In genomic region chr11:64833198-64833502, GRCh38 we compare ENCODE assay signal across 32 cellular contexts.
"Had no signal": no experiment of that assay in that cellular context is flagged by ENCODE, and none has a peak within 500 bp of the region (broad histone marks: within the 10 kb centered on the region; RNA-seq: fewer than 3 reads in every experiment).

No MANE protein-coding gene starts in this region.

- ATAC-seq: activated CD4-positive, alpha-beta T cell treated with anti-CD3 and anti-CD28 coated beads for 36 hours; activated CD8-positive, alpha-beta memory T cell treated with anti-CD3 and anti-CD28 coated beads, Interleukin-2, amount 10 ng/mL, durations not matched to agents 7 days and 5 days; activated CD8-positive, alpha-beta T cell treated with anti-CD3 and anti-CD28 coated beads, Interleukin-2, amount 10 ng/mL, durations not matched to agents 7 days and 5 days; activated naive CD8-positive, alpha-beta T cell treated with anti-CD3 and anti-CD28 coated beads, Interleukin-2, amount 50 U/mL, for 24 hours; body of pancreas; gastroesophageal sphincter; heart right ventricle had no signal

- H3K4me1 ChIP-seq: gastroesophageal sphincter, heart right ventricle had no signal

- H3K36me3 ChIP-seq: adrenal gland, gastroesophageal sphincter, heart right ventricle had no signal

- H3K27me3 ChIP-seq: adrenal gland, body of pancreas, esophagus squamous epithelium, gastroesophageal sphincter, heart right ventricle had no signal

- H3K27ac ChIP-seq: adrenal gland, body of pancreas, coronary artery, epithelial cell of prostate, esophagus squamous epithelium, gastroesophageal sphincter, heart right ventricle had no signal

- H3K4me3 Mint-ChIP-seq: activated CD4-positive, alpha-beta memory T cell treated with anti-CD3 and anti-CD28 coated beads for 36 hours; activated CD4-positive, alpha-beta T cell treated with anti-CD3 and anti-CD28 coated beads for 36 hours; activated CD4-positive, alpha-beta T cell treated with anti-CD3 and anti-CD28 coated beads, Interleukin-2, amount 10 ng/mL, durations not matched to agents 24 days and 14 days; activated CD8-positive, alpha-beta memory T cell treated with anti-CD3 and anti-CD28 coated beads, Interleukin-2, amount 10 ng/mL, durations not matched to agents 7 days and 5 days; activated CD8-positive, alpha-beta T cell treated with anti-CD3 and anti-CD28 coated beads, Interleukin-2, amount 10 ng/mL, durations not matched to agents 7 days and 5 days; activated naive CD4-positive, alpha-beta T cell treated with anti-CD3 and anti-CD28 coated beads for 36 hours; activated naive CD4-positive, alpha-beta T cell treated with anti-CD3 and anti-CD28 coated beads, Interleukin-2, amount 50 U/mL, for 24 hours; activated naive CD8-positive, alpha-beta T cell treated with anti-CD3 and anti-CD28 coated beads for 36 hours; activated naive CD8-positive, alpha-beta T cell treated with anti-CD3 and anti-CD28 coated beads, Interleukin-2, amount 50 U/mL, for 24 hours; activated T-helper 1 cell treated with anti-CD3 and anti-CD28 coated beads, Interleukin-12 subunit alpha, Interleukin-12 subunit beta, Interleukin-2, Interleukin-4 antibody, amounts not matched to agents 30 ng/mL and 10 ng/mL and 1 ng/mL, durations not matched to agents 14 hours and 24 hours and 36 hours had no signal

- H3K27ac Mint-ChIP-seq: activated CD4-positive, alpha-beta memory T cell treated with anti-CD3 and anti-CD28 coated beads for 36 hours; activated CD4-positive, alpha-beta T cell treated with anti-CD3 and anti-CD28 coated beads for 36 hours; activated CD4-positive, alpha-beta T cell treated with anti-CD3 and anti-CD28 coated beads, Interleukin-2, amount 10 ng/mL, durations not matched to agents 24 days and 14 days; activated CD8-positive, alpha-beta memory T cell treated with anti-CD3 and anti-CD28 coated beads, Interleukin-2, amount 10 ng/mL, durations not matched to agents 7 days and 5 days; activated CD8-positive, alpha-beta T cell treated with anti-CD3 and anti-CD28 coated beads, Interleukin-2, amount 10 ng/mL, durations not matched to agents 7 days and 5 days; activated naive CD4-positive, alpha-beta T cell treated with anti-CD3 and anti-CD28 coated beads for 36 hours; activated naive CD4-positive, alpha-beta T cell treated with anti-CD3 and anti-CD28 coated beads, Interleukin-2, amount 50 U/mL, for 24 hours; activated naive CD8-positive, alpha-beta T cell treated with anti-CD3 and anti-CD28 coated beads for 36 hours; activated naive CD8-positive, alpha-beta T cell treated with anti-CD3 and anti-CD28 coated beads, Interleukin-2, amount 50 U/mL, for 24 hours; activated T-helper 1 cell treated with anti-CD3 and anti-CD28 coated beads, Interleukin-12 subunit alpha, Interleukin-12 subunit beta, Interleukin-2, Interleukin-4 antibody, amounts not matched to agents 30 ng/mL and 10 ng/mL and 1 ng/mL, durations not matched to agents 14 hours and 24 hours and 36 hours; activated T-helper 2 cell treated with anti-CD3 and anti-CD28 coated beads, Interferon-gamma antibody, Interleukin-2, Interleukin-4, amounts not matched to agents 10 μg/mL and 5 μg/mL and 100 μg/mL, durations not matched to agents 14 hours and 24 hours and 36 hours had no signal

- H3K4me3 ChIP-seq: adrenal gland, body of pancreas, coronary artery, esophagus squamous epithelium, gastroesophageal sphincter, heart right ventricle had no signal

- H3K9me3 ChIP-seq: adrenal gland, body of pancreas, esophagus squamous epithelium, gastroesophageal sphincter, heart right ventricle had no signal

- H3K9me3 Mint-ChIP-seq: activated CD4-positive, alpha-beta memory T cell treated with anti-CD3 and anti-CD28 coated beads for 36 hours; activated CD4-positive, alpha-beta T cell treated with anti-CD3 and anti-CD28 coated beads, Interleukin-2, amount 10 ng/mL, durations not matched to agents 24 days and 14 days; activated naive CD4-positive, alpha-beta T cell treated with anti-CD3 and anti-CD28 coated beads for 36 hours; activated naive CD4-positive, alpha-beta T cell treated with anti-CD3 and anti-CD28 coated beads, Interleukin-2, amount 50 U/mL, for 24 hours; activated naive CD8-positive, alpha-beta T cell treated with anti-CD3 and anti-CD28 coated beads for 36 hours; activated naive CD8-positive, alpha-beta T cell treated with anti-CD3 and anti-CD28 coated beads, Interleukin-2, amount 50 U/mL, for 24 hours; activated T-helper 1 cell treated with anti-CD3 and anti-CD28 coated beads, Interleukin-12 subunit alpha, Interleukin-12 subunit beta, Interleukin-2, Interleukin-4 antibody, amounts not matched to agents 30 ng/mL and 10 ng/mL and 1 ng/mL, durations not matched to agents 14 hours and 24 hours and 36 hours; activated T-helper 2 cell treated with anti-CD3 and anti-CD28 coated beads, Interferon-gamma antibody, Interleukin-2, Interleukin-4, amounts not matched to agents 10 μg/mL and 5 μg/mL and 100 μg/mL, durations not matched to agents 14 hours and 24 hours and 36 hours had no signal

- H3K4me1 Mint-ChIP-seq: activated CD4-positive, alpha-beta T cell treated with anti-CD3 and anti-CD28 coated beads for 36 hours; activated CD4-positive, alpha-beta T cell treated with anti-CD3 and anti-CD28 coated beads, Interleukin-2, amount 10 ng/mL, durations not matched to agents 24 days and 14 days; activated naive CD4-positive, alpha-beta T cell treated with anti-CD3 and anti-CD28 coated beads, Interleukin-2, amount 50 U/mL, for 24 hours; activated naive CD8-positive, alpha-beta T cell treated with anti-CD3 and anti-CD28 coated beads for 36 hours; activated naive CD8-positive, alpha-beta T cell treated with anti-CD3 and anti-CD28 coated beads, Interleukin-2, amount 50 U/mL, for 24 hours had no signal

- H3K27me3 Mint-ChIP-seq: activated CD4-positive, alpha-beta memory T cell treated with anti-CD3 and anti-CD28 coated beads for 36 hours; activated CD4-positive, alpha-beta T cell treated with anti-CD3 and anti-CD28 coated beads for 36 hours; activated CD4-positive, alpha-beta T cell treated with anti-CD3 and anti-CD28 coated beads, Interleukin-2, amount 10 ng/mL, durations not matched to agents 24 days and 14 days; activated CD8-positive, alpha-beta memory T cell treated with anti-CD3 and anti-CD28 coated beads, Interleukin-2, amount 10 ng/mL, durations not matched to agents 7 days and 5 days; activated naive CD4-positive, alpha-beta T cell treated with anti-CD3 and anti-CD28 coated beads, Interleukin-2, amount 50 U/mL, for 24 hours; activated naive CD8-positive, alpha-beta T cell treated with anti-CD3 and anti-CD28 coated beads for 36 hours; activated naive CD8-positive, alpha-beta T cell treated with anti-CD3 and anti-CD28 coated beads, Interleukin-2, amount 50 U/mL, for 24 hours had no signal

- H3K36me3 Mint-ChIP-seq: activated CD4-positive, alpha-beta memory T cell treated with anti-CD3 and anti-CD28 coated beads for 36 hours; activated CD8-positive, alpha-beta memory T cell treated with anti-CD3 and anti-CD28 coated beads, Interleukin-2, amount 10 ng/mL, durations not matched to agents 7 days and 5 days; activated naive CD8-positive, alpha-beta T cell treated with anti-CD3 and anti-CD28 coated beads for 36 hours had no signal

- DNase-seq: activated CD4-positive, alpha-beta memory T cell treated with anti-CD3 and anti-CD28 coated beads for 36 hours; activated CD4-positive, alpha-beta T cell treated with anti-CD3 and anti-CD28 coated beads for 36 hours; activated CD4-positive, alpha-beta T cell treated with anti-CD3 and anti-CD28 coated beads, Interleukin-2, amount 10 ng/mL, durations not matched to agents 24 days and 14 days; activated CD4-positive, CD25-positive, alpha-beta regulatory T cell; activated CD4-positive, CD25-positive, alpha-beta regulatory T cell treated with anti-CD3 and anti-CD28 coated beads, Interleukin-2, amount 50 U/mL, for 72 hours; activated CD8-positive, alpha-beta memory T cell treated with anti-CD3 and anti-CD28 coated beads, Interleukin-2, amount 10 ng/mL, durations not matched to agents 7 days and 5 days; activated CD8-positive, alpha-beta memory T cell treated with anti-CD3 and anti-CD28 coated beads, Interleukin-2, amount 50 U/mL, for 4 hours; activated CD8-positive, alpha-beta T cell treated with anti-CD3 and anti-CD28 coated beads, Interleukin-2, amount 10 ng/mL, durations not matched to agents 7 days and 5 days; activated effector memory CD4-positive, alpha-beta T cell treated with anti-CD3 and anti-CD28 coated beads, Interleukin-2, amount 50 U/mL, for 16 hours; activated naive CD4-positive, alpha-beta T cell treated with anti-CD3 and anti-CD28 coated beads for 36 hours; activated naive CD8-positive, alpha-beta T cell treated with anti-CD3 and anti-CD28 coated beads for 36 hours; activated naive CD8-positive, alpha-beta T cell treated with anti-CD3 and anti-CD28 coated beads, Interleukin-2, amount 50 U/mL, for 24 hours; activated T-cell treated with anti-CD3 and anti-CD28 coated beads, Interleukin-2, amount 50 U/mL, for 1 hour; activated T-cell treated with anti-CD3 and anti-CD28 coated beads, Interleukin-2, amount 50 U/mL, for 48 hours; adrenal gland; amygdala; aorta; body of pancreas; central memory CD4-positive, alpha-beta T cell; cerebellar nuclear complex; dermis blood vessel endothelial cell; effector CD8-positive, alpha-beta T cell; esophagus squamous epithelium; foreskin melanocyte; heart right ventricle; T-helper 2 cell had no signal
